In genomic region chrX:48003758-48004457, GRCh38 we compare ENCODE assay signal across 8 cellular contexts. TPM values are rescaled to one million over a fixed set of nuclear protein-coding genes. Genes with fewer than 3 reads are reported as not detected.
DNase-seq lines count a peak whose midpoint lies in the region; ATAC-seq and TF ChIP-seq lines count a peak whose summit lies in the region.

Gene ZNF182 (minus strand): TSS chrX:48003989. CDS start chrX:48002609, 1,380 bp downstream.

- POLR2A ChIA-PET in IMR-90 (lab: Charles Lee; ENCODE audit: unreplicated experiment) (no interaction called here), OCI-LY7 (lab: Charles Lee) (no interaction called here)

- no peaks in the 10 kb centered on the region for H3K27me3 ChIP-seq in IMR-90 (ENCODE audit: control insufficient read depth, insufficient read depth, low read length)

- H3K9me3 ChIP-seq in IMR-90 (ENCODE audit: control insufficient read depth, insufficient read depth, low read length) (0 out of 2 replicates have a peak, but pooled peaks cover 2% of the 10 kb centered on the region), OCI-LY7 (ENCODE audit: low read length) (0 out of 2 replicates have a peak, but pooled peaks cover 3% of the 10 kb centered on the region), mucosa of descending colon (no peaks in the 10 kb centered on the region)

- ATAC-seq in GM21526 (IDR thresholded peaks at IDR 0.05; ENCODE audit: low FRiP score, unreplicated experiment), result peak; percentile 84
- ATAC-seq in IMR-90 (ENCODE audit: low read depth), result peak; percentile 97
- peak; percentile 96 for ATAC-seq in mucosa of descending colon

- H2BK15ac ChIP-seq in IMR-90 (ENCODE audit: low read depth, low read length), result no peak within 1 kb of the TSS

- H3K23ac ChIP-seq in IMR-90 (ENCODE audit: low read depth, low read length), result peak within 1 kb of the TSS; percentile 41; the same call in 1 of the 2 replicates

- TF ChIP-seq POLR2A in IMR-90 (IDR thresholded peaks at IDR 0.05; ENCODE audit: low read depth, low read length), result peak; percentile 44; the same call in 1 of the 2 replicates

- peak within 1 kb of the TSS; percentile 86 for H3K4ac ChIP-seq in IMR-90 (ENCODE audit: low read depth, low read length)

- peak within 1 kb of the TSS; percentile 87 to 96 for H4K8ac ChIP-seq in IMR-90 (ENCODE audit: low read depth in 2 of 2, low read length in 2 of 2)

- peak within 1 kb of the TSS; percentile 74 for H3K18ac ChIP-seq in IMR-90 (ENCODE audit: low read depth, low read length)

- no TSS peak for BruUV-seq in IMR-90 (replicated peaks; lab: Mats Ljungman, UMichigan)
- no TSS peak for BruUV-seq in OCI-LY7 (replicated peaks; lab: Mats Ljungman, UMichigan)

- no peak for TF ChIP-seq CTCF in IMR-90 (conservative IDR thresholded peaks at IDR 0.05; ENCODE audit: low read depth, low read length)
- no peak for TF ChIP-seq CTCF in OCI-LY7 (conservative IDR thresholded peaks at IDR 0.05; ENCODE audit: low read length)
- TF ChIP-seq CTCF in epithelial cell of esophagus (IDR thresholded peaks at IDR 0.05; ENCODE audit: insufficient read depth, low read depth, low read length, missing control alignments), result no peak
- no peak for TF ChIP-seq CTCF in mucosa of descending colon (IDR thresholded peaks at IDR 0.05)

- TF ChIP-seq RAD21 in IMR-90 (IDR thresholded peaks at IDR 0.05; ENCODE audit: low read length), result no peak

- peak within 1 kb of the TSS; percentile 97 for H3K9ac ChIP-seq in IMR-90 (ENCODE audit: low read depth, low read length)

- H3K79me2 ChIP-seq in OCI-LY7 (ENCODE audit: insufficient read depth, low read depth, low read length), result peaks cover 12% of the 10 kb centered on the region

- in situ Hi-C loops in IMR-90 (cut with MboI; ENCODE audit: low sequenced_read_pairs), result no loop called here

- no peaks in the 10 kb centered on the region for H4K20me1 ChIP-seq in IMR-90 (ENCODE audit: insufficient read depth, low read length)
- no peaks in the 10 kb centered on the region for H4K20me1 ChIP-seq in OCI-LY7 (ENCODE audit: insufficient read depth, low read length)

- H3K79me1 ChIP-seq in IMR-90 (ENCODE audit: low read depth in 1 of 2, low read length in 2 of 2), result peaks cover 0 to 10% of the 10 kb centered on the region in 2 experiments; a peak in 1 of 4 replicates

- no peaks in the 10 kb centered on the region for H3K9me2 ChIP-seq in OCI-LY7 (ENCODE audit: insufficient read depth, low read length)

- DNase-seq in DMS 273 (lab: John Stamatoyannopoulos, UW; ENCODE audit: unreplicated experiment) (peak; percentile 98), IMR-90 (peak; percentile 83), OCI-LY7 (ENCODE audit: low spot score) (peak; percentile 95), activated T-cell treated with anti-CD3 and anti-CD28 coated beads for 4 hours (peak; percentile 80), epithelial cell of esophagus (ENCODE audit: low read depth) (peak; percentile 79), mucosa of descending colon (peak; percentile 93 to 95 (median 94))
- peak; percentile 80 to 84 for DNase-seq in stimulated activated CD8-positive, alpha-beta memory T cell treated with anti-CD3 and anti-CD28 coated beads, Interleukin-2, amount 100 ng/mL, for 48 hours (ENCODE audit: low read depth in 2 of 2)

- H3K56ac ChIP-seq in IMR-90 (ENCODE audit: extremely low read depth, insufficient read depth, low read length), result 0 out of 2 replicates have a peak within 1 kb of the TSS, but pooled peaks have one; percentile 38

- H3K14ac ChIP-seq in IMR-90 (replicated peaks; ENCODE audit: low read depth, low read length), result peak within 1 kb of the TSS; percentile 94

- dilution Hi-C loops in IMR-90 (cut with HindIII; ENCODE audit: low sequenced_read_pairs, unreplicated experiment), result no loop called here

- no peak within 1 kb of the TSS for H2BK20ac ChIP-seq in IMR-90 (ENCODE audit: low read depth, low read length)

- H4K91ac ChIP-seq in IMR-90 (ENCODE audit: insufficient read depth, low read depth, low read length), result peak within 1 kb of the TSS; percentile 61; the same call in 1 of the 2 replicates

- peak within 1 kb of the TSS; percentile 75 for H2BK5ac ChIP-seq in IMR-90 (ENCODE audit: low read depth, low read length, poor library complexity, severe bottlenecking)

- H3K9me1 ChIP-seq in IMR-90 (ENCODE audit: insufficient read depth, low read length), result no peaks in the 10 kb centered on the region

- H2AK5ac ChIP-seq in IMR-90 (ENCODE audit: low read depth, low read length), result 0 out of 2 replicates have a peak within 1 kb of the TSS, but pooled peaks have one; percentile 11

- H3K4me1 ChIP-seq in IMR-90 (ENCODE audit: control insufficient read depth, insufficient read depth, low read length) (peaks cover 2% of the 10 kb centered on the region; the same call in 1 of the 2 replicates), OCI-LY7 (ENCODE audit: insufficient read depth, low read length, poor library complexity, severe bottlenecking) (peaks cover 16% of the 10 kb centered on the region), mucosa of descending colon (ENCODE audit: low read depth) (no peaks in the 10 kb centered on the region)

- CTCF ChIA-PET in IMR-90 (lab: Yijun Ruan, JAX) (no interaction called here), OCI-LY7 (lab: Charles Lee; ENCODE audit: unreplicated experiment) (no interaction called here)

- H3K27ac ChIP-seq in IMR-90 (ENCODE audit: insufficient read depth, low read length), result peak within 1 kb of the TSS; percentile 92
- peak within 1 kb of the TSS; percentile 73 for H3K27ac ChIP-seq in OCI-LY7 (ENCODE audit: low read depth, low read length, poor library complexity, severe bottlenecking)

- 0 out of 2 replicates have a peak within 1 kb of the TSS, but pooled peaks have one; percentile 33 for H2BK120ac ChIP-seq in IMR-90 (ENCODE audit: low read depth, low read length)

- WGBS in IMR-90 (ENCODE audit: extremely low coverage in 2 of 2, insufficient read length in 1 of 2), 2 experiments, result 41% methylated on average over 19 of the region's 34 CpGs; no CpG with 5 or more reads in 1 of the 2 experiments

- peak within 1 kb of the TSS; percentile 91 for H3K4me3 ChIP-seq in IMR-90 (ENCODE audit: insufficient read depth, low read depth, low read length)
- H3K4me3 ChIP-seq in OCI-LY7 (ENCODE audit: low read depth, low read length, poor library complexity, severe bottlenecking), result peak within 1 kb of the TSS; percentile 79
- H3K4me3 ChIP-seq in epithelial cell of esophagus (ENCODE audit: low read length), result peak within 1 kb of the TSS; percentile 71
- H3K4me3 ChIP-seq in mucosa of descending colon, result peak within 1 kb of the TSS; percentile 12

- intact Hi-C loops in IMR-90 (cut with micrococcal nuclease) (no loop called here), OCI-LY7 (cut with micrococcal nuclease; ENCODE audit: unreplicated experiment) (loop anchor here (5.0 kb wide), 1 partner anchor 67 kb away; no protein-coding TSS in a partner anchor), mucosa of descending colon (cut with DNase I, micrococcal nuclease) (no loop called here)

- peak within 1 kb of the TSS; percentile 64 for H3K4me2 ChIP-seq in IMR-90 (ENCODE audit: low read depth, low read length)
- peak within 1 kb of the TSS; percentile 71 for H3K4me2 ChIP-seq in OCI-LY7 (ENCODE audit: low read length)

- no peaks in the 10 kb centered on the region for H3K36me3 ChIP-seq in IMR-90 (ENCODE audit: control insufficient read depth, insufficient read depth, low read length)
- peaks cover 26% of the 10 kb centered on the region for H3K36me3 ChIP-seq in OCI-LY7 (ENCODE audit: insufficient read depth, low read length)
- no peaks in the 10 kb centered on the region for H3K36me3 ChIP-seq in mucosa of descending colon (ENCODE audit: low read depth)

- H2AK9ac ChIP-seq in IMR-90 (replicated peaks; ENCODE audit: low read depth, low read length, poor library complexity), result peak within 1 kb of the TSS; percentile 87

- peak within 1 kb of the TSS; percentile 90 for H2AFZ ChIP-seq in IMR-90 (replicated peaks; ENCODE audit: low read length, poor library complexity)
- H2AFZ ChIP-seq in OCI-LY7 (ENCODE audit: low read length), result peak within 1 kb of the TSS; percentile 81; the same call in 1 of the 2 replicates

- H4K5ac ChIP-seq in IMR-90 (ENCODE audit: low read depth, low read length), result peak within 1 kb of the TSS; percentile 91

TF ChIP-seq in IMR-90, 13 proteins besides CTCF, POLR2A, EP300 and RAD21:
- no peak for TF ChIP-seq USF2 (IDR thresholded peaks at IDR 0.05; ENCODE audit: low read depth, low read length)
- TF ChIP-seq BHLHE40 (IDR thresholded peaks at IDR 0.05; ENCODE audit: low read depth, low read length), result no peak
- no peak for TF ChIP-seq CEBPB (IDR thresholded peaks at IDR 0.05; ENCODE audit: low read depth, low read length)
- TF ChIP-seq MAFK (IDR thresholded peaks at IDR 0.05; ENCODE audit: low read depth, low read length), result no peak
- no peak for TF ChIP-seq SMC3 (IDR thresholded peaks at IDR 0.05; ENCODE audit: low read depth, low read length)
- TF ChIP-seq NFE2L2 (IDR thresholded peaks at IDR 0.05; ENCODE audit: low read depth, low read length), result no peak

RNA-seq across cellular contexts. Expression of gene ZNF182, which starts in this region (rescaled TPM):
- total RNA-seq in IMR-90 (2012; rRNA removed), result 3.0 and 3.3 TPM in 2 replicates
- 1.3 and 1.7 TPM in 2 replicates for polyA plus RNA-seq in IMR-90 (2012; rRNA removed)
- 0.30 and 0.38 TPM in 2 replicates for polyA plus RNA-seq in IMR-90 (2012; cell fraction: cytosol; rRNA removed)
- 0.51 and 5.2 TPM in 2 replicates for polyA plus RNA-seq in IMR-90 (2012; cell fraction: nucleus; rRNA removed; ENCODE audit: low replicate concordance)
- total RNA-seq in OCI-LY7 (2014; rRNA removed; shearing (Covaris generic)), result 5.0 and 6.1 TPM in 2 replicates
- total RNA-seq in OCI-LY7 (2022), result 9.7 and 9.8 TPM in 2 replicates
- total RNA-seq in mucosa of descending colon, result 1 to 10 TPM; 3.7 to 5.6 (median 4.7) TPM

Comparison
In these comparisons a context has a peak if more than half of its experiments do, and no peak if none do; other contexts are left out.
1. Peak in every context shown above with its lines: DNase-seq, ATAC-seq, H3K4me3 ChIP-seq and H3K27ac ChIP-seq.
2. H3K4me3 ChIP-seq: peak in every context shown above with its lines; median percentile 91 in IMR-90; 79 in OCI-LY7; 71 in epithelial cell of esophagus; 12 in mucosa of descending colon.